In genomic region chr20:37438464-37439222, GRCh38 we compare ENCODE assay signal across 1 cellular context.
TF ChIP-seq lines count a peak whose summit lies in the region.

No MANE protein-coding gene starts in this region.

TF ChIP-seq in GM23338, 12 proteins besides CTCF, POLR2A, EP300 and RAD21 (continued from another document):
- TF ChIP-seq REST (IDR thresholded peaks at IDR 0.05; ENCODE audit: unreplicated experiment) (no peak), STAT1 (IDR thresholded peaks at IDR 0.05; ENCODE audit: unreplicated experiment) (no peak), ZNF114 (CRISPR knock-in tag; IDR thresholded peaks at IDR 0.05) (no peak), POLR2AphosphoS5 (IDR thresholded peaks at IDR 0.05; ENCODE audit: low read depth) (no peak), ETS1 (IDR thresholded peaks at IDR 0.05) (no peak), JUNB (IDR thresholded peaks at IDR 0.05; ENCODE audit: unreplicated experiment) (no peak), EZH2 (IDR thresholded peaks at IDR 0.05; ENCODE audit: low read depth, unreplicated experiment) (no peak), NANOG (IDR thresholded peaks at IDR 0.05; ENCODE audit: borderline replicate concordance) (no peak), EZH2phosphoT487 (IDR thresholded peaks at IDR 0.05; ENCODE audit: unreplicated experiment) (no peak), CREB1 (CRISPR knock-in tag; IDR thresholded peaks at IDR 0.05; ENCODE audit: low read depth) (no peak)
TF ChIP-seq in GM23338: peak in this region for 0.
